In genomic region chr2:241770185-241770935, GRCh38 we compare ENCODE assay signal across 18 cellular contexts. TPM values are rescaled to one million over a fixed set of nuclear protein-coding genes. Genes with fewer than 3 reads are reported as not detected.
A peak's percentile ranks its signal among the peaks of the same experiment; 100 is the strongest.
DNase-seq lines count a peak whose midpoint lies in the region; ATAC-seq and TF ChIP-seq lines count a peak whose summit lies in the region.
"Had no signal": no experiment of that assay in that cellular context is flagged by ENCODE, and none has a peak within 500 bp of the region (broad histone marks: within the 10 kb centered on the region; RNA-seq: fewer than 3 reads in every experiment).

No MANE protein-coding gene starts in this region.

- no peaks in the 10 kb centered on the region for H3K9me3 ChIP-seq in SK-N-SH
- H3K9me3 ChIP-seq: tibial nerve had no signal

- ATAC-seq in SK-N-SH treated with all-trans-retinoic acid at 6 μM for 48 hours (no peak), sciatic nerve (peak; percentile 6), GM18519 (IDR thresholded peaks at IDR 0.05; ENCODE audit: low FRiP score, unreplicated experiment) (no peak)

- no peak for TF ChIP-seq CTCF in SK-N-SH (IDR thresholded peaks at IDR 0.05)

- no peak overlapping the region for H3K27ac ChIP-seq in SK-N-SH (ENCODE audit: low read depth in 2 of 2, low read length in 1 of 2)
- H3K27ac ChIP-seq: 22Rv1, tibial nerve had no signal

- H3K36me3 ChIP-seq in SK-N-SH (replicated peaks in 1 of 2; ENCODE audit: control insufficient read depth in 1 of 2, insufficient read depth in 2 of 2, low read length in 1 of 2) = no peaks in the 10 kb centered on the region

- no peak overlapping the region for H2AFZ ChIP-seq in SK-N-SH (ENCODE audit: low read depth)

- CTCF ChIA-PET in SK-N-SH (lab: Yijun Ruan, JAX) = interaction anchor here (1.7 to 1.9 kb wide), 2 partner anchors 11 to 108 kb away, joined by 5 to 6 read pairs; no protein-coding TSS in a partner anchor

- H3K4me1 ChIP-seq in SK-N-SH (ENCODE audit: control insufficient read depth in 1 of 2, insufficient read depth in 2 of 2, low read depth in 1 of 2, low read length in 1 of 2) = peaks cover 15 to 23% of the 10 kb centered on the region in 2 experiments; a peak in 2 of 4 replicates

- no peaks in the 10 kb centered on the region for H4K20me1 ChIP-seq in SK-N-SH (ENCODE audit: insufficient read depth)

- H3K79me2 ChIP-seq in SK-N-SH (ENCODE audit: insufficient read depth) = no peaks in the 10 kb centered on the region

- intact Hi-C loops in sciatic nerve (cut with DNase I) = no loop called here

- H3K4me3 ChIP-seq in SK-N-SH (ENCODE audit: low read depth in 2 of 2, low read length in 1 of 2) = no peak overlapping the region
- H3K4me3 ChIP-seq: tibial nerve had no signal

- H3F3A ChIP-seq in SK-N-SH (replicated peaks; ENCODE audit: insufficient read depth) = no peaks in the 10 kb centered on the region

- DNase-seq in SK-N-SH = peak; percentile 54
- peak; percentile 84 for DNase-seq in HuH-7.5 (ENCODE audit: low spot score)
- DNase-seq in iPS-NIHi7 (ENCODE audit: extremely low spot score) = peak; percentile 47
- peak; percentile 57 for DNase-seq in sciatic nerve (ENCODE audit: low spot score)
- DNase-seq in G401 (ENCODE audit: low spot score) = no peak
- no peak for DNase-seq in activated CD4-positive, alpha-beta T cell treated with anti-CD3 and anti-CD28 coated beads, Interleukin-2, amount 50 U/mL, for 1 hour
- DNase-seq: activated T-cell treated with anti-CD3 and anti-CD28 coated beads for 4 hours; cerebellar nuclear complex; erythroblast; naive B cell; NCI-H1105; NCI-H345; stimulated activated CD4-positive, alpha-beta T cell treated with anti-CD3 and anti-CD28 coated beads, Interleukin-4, amount 100 ng/mL, for 4 hours; SW 1271 had no signal

- WGBS in SK-N-SH (ENCODE audit: low lambda C conversion rate) = 72% methylated on average over 8 of the region's 27 CpGs

- H3K9me2 ChIP-seq in SK-N-SH = no peaks in the 10 kb centered on the region

- no peak for TF ChIP-seq RAD21 in SK-N-SH (IDR thresholded peaks at IDR 0.05; ENCODE audit: low read length)

- TF ChIP-seq EP300 in SK-N-SH (IDR thresholded peaks at IDR 0.05; ENCODE audit: borderline replicate concordance in 1 of 2, low read depth in 1 of 2, low read length in 1 of 2) = no peak

- H3K4me2 ChIP-seq in SK-N-SH = no peak overlapping the region

- in situ Hi-C loops in G401 (cut with HindIII; ENCODE audit: low sequenced_read_pairs) = no loop called here

- H3K9ac ChIP-seq in SK-N-SH = no peak overlapping the region

- POLR2A ChIA-PET in SK-N-SH (lab: Yijun Ruan, JAX) = no interaction called here

- no peaks in the 10 kb centered on the region for H3K27me3 ChIP-seq in SK-N-SH (ENCODE audit: insufficient read depth)

TF ChIP-seq in SK-N-SH, 30 proteins besides CTCF, POLR2A, EP300 and RAD21:
- TF ChIP-seq EZH2phosphoT487 (IDR thresholded peaks at IDR 0.05; ENCODE audit: borderline replicate concordance, low read depth) (no peak), YY1 (IDR thresholded peaks at IDR 0.05; ENCODE audit: low read depth) (no peak)

TF ChIP-seq in SK-N-SH treated with all-trans-retinoic acid at 6 μM for 48 hours, 23 proteins besides CTCF, POLR2A, EP300 and RAD21:
- no peak for TF ChIP-seq TOX (CRISPR knock-in tag; IDR thresholded peaks at IDR 0.05; ENCODE audit: borderline replicate concordance)
- TF ChIP-seq CSRNP3 (CRISPR knock-in tag; IDR thresholded peaks at IDR 0.05) = no peak
- no peak for TF ChIP-seq ZNF565 (CRISPR knock-in tag; conservative IDR thresholded peaks at IDR 0.05; ENCODE audit: low read depth)
- TF ChIP-seq CSDC2 (CRISPR knock-in tag; IDR thresholded peaks at IDR 0.05) = no peak
- no peak for TF ChIP-seq PPARA (CRISPR knock-in tag; IDR thresholded peaks at IDR 0.05; ENCODE audit: borderline replicate concordance)
- TF ChIP-seq OSR1 (CRISPR knock-in tag; IDR thresholded peaks at IDR 0.05) = no peak
- TF ChIP-seq ZNF70 (CRISPR knock-in tag; IDR thresholded peaks at IDR 0.05) = no peak
- TF ChIP-seq SNAI2 (CRISPR knock-in tag; IDR thresholded peaks at IDR 0.05) = no peak
- no peak for TF ChIP-seq TCF4 (CRISPR knock-in tag; IDR thresholded peaks at IDR 0.05; ENCODE audit: borderline replicate concordance)

RNA-seq across cellular contexts. Expression of gene GAL3ST2, which starts 6.3 kb away (rescaled TPM):
- polyA plus RNA-seq in SK-N-SH (2012; rRNA removed) = 0.10 and 0.15 TPM in 2 replicates
- 0.04 TPM in 1 of 2 replicates, not detected in the other for polyA plus RNA-seq in SK-N-SH (2012; cell fraction: cytosol; rRNA removed)
- 0.74 and 1.0 TPM in 2 replicates for polyA plus RNA-seq in SK-N-SH (2012; cell fraction: nucleus; rRNA removed)
- not detected for total RNA-seq in sciatic nerve
- total RNA-seq in G401 (2014; rRNA removed; shearing (Covaris generic)) = not detected in 2 replicates

RNA-seq across cellular contexts. Expression of gene D2HGDH, which starts 35.9 kb away (rescaled TPM):
- polyA plus RNA-seq in SK-N-SH (2012; rRNA removed) = 33.7 and 36.3 TPM in 2 replicates
- 12.4 and 18.7 TPM in 2 replicates for polyA plus RNA-seq in SK-N-SH (2012; cell fraction: cytosol; rRNA removed)
- polyA plus RNA-seq in SK-N-SH (2012; cell fraction: nucleus; rRNA removed) = 210 and 218 TPM in 2 replicates
- total RNA-seq in sciatic nerve = 34.0 TPM
- 48.4 and 50.7 TPM in 2 replicates for total RNA-seq in G401 (2014; rRNA removed; shearing (Covaris generic))

RNA-seq across cellular contexts. Expression of gene NEU4, which starts 38.6 kb away (rescaled TPM):
- polyA plus RNA-seq in SK-N-SH (2012; rRNA removed) = 0.05 TPM in 1 of 2 replicates, not detected in the other
- 0.03 and 0.07 TPM in 2 replicates for polyA plus RNA-seq in SK-N-SH (2012; cell fraction: cytosol; rRNA removed)
- 0.54 and 0.62 TPM in 2 replicates for polyA plus RNA-seq in SK-N-SH (2012; cell fraction: nucleus; rRNA removed)
- total RNA-seq in sciatic nerve = not detected
- not detected in 2 replicates for total RNA-seq in G401 (2014; rRNA removed; shearing (Covaris generic))

Comparison
In these comparisons a context has a peak if more than half of its experiments do, and no peak if none do; other contexts are left out.
1. DNase-seq: peak in SK-N-SH (single experiment), HuH-7.5 (single experiment), iPS-NIHi7 (single experiment) and sciatic nerve (single experiment); none in G401 (single experiment) and activated CD4-positive, alpha-beta T cell treated with anti-CD3 and anti-CD28 coated beads, Interleukin-2, amount 50 U/mL, for 1 hour (single experiment).